8 cellular contexts compared by ENCODE assay signal in genomic region chr1:32394890-32395415, GRCh38. TPM values are rescaled to one million over a fixed set of nuclear protein-coding genes. Genes with fewer than 3 reads are reported as not detected.
DNase-seq lines count a peak whose midpoint lies in the region; ATAC-seq lines count a peak whose summit lies in the region.

No MANE protein-coding gene starts in this region.

- no peak for ATAC-seq in naive B cell (ENCODE audit: low read depth in 2 of 2)

- H3K4me1 Mint-ChIP-seq in activated CD4-positive, alpha-beta T cell treated with anti-CD3 and anti-CD28 coated beads, Interleukin-2, amount 10 ng/mL, durations not matched to agents 24 days and 14 days = peaks cover 21% of the 10 kb centered on the region
- H3K4me1 Mint-ChIP-seq in dendritic cell treated with granulocyte-macrophage colony-stimulating factor and Interleukin-4, amounts not matched to agents 40 ng/mL and 50 ng/mL, for 4 days (ENCODE audit: low read depth) = peaks cover 33% of the 10 kb centered on the region
- peaks cover 6 to 26% (median 19%) of the 10 kb centered on the region in 3 donors for H3K4me1 Mint-ChIP-seq in naive B cell

- H3K27ac Mint-ChIP-seq in activated CD4-positive, alpha-beta T cell treated with anti-CD3 and anti-CD28 coated beads, Interleukin-2, amount 10 ng/mL, durations not matched to agents 24 days and 14 days = peak overlapping the region; percentile 99
- peak overlapping the region; percentile 91 for H3K27ac Mint-ChIP-seq in dendritic cell treated with granulocyte-macrophage colony-stimulating factor and Interleukin-4, amounts not matched to agents 40 ng/mL and 50 ng/mL, for 4 days
- H3K27ac Mint-ChIP-seq in naive B cell = peak overlapping the region; percentile 97 to 100 (median 100)

- H3K36me3 Mint-ChIP-seq in activated CD4-positive, alpha-beta T cell treated with anti-CD3 and anti-CD28 coated beads, Interleukin-2, amount 10 ng/mL, durations not matched to agents 24 days and 14 days (ENCODE audit: low read depth) = peaks cover 7% of the 10 kb centered on the region
- H3K36me3 Mint-ChIP-seq in dendritic cell treated with granulocyte-macrophage colony-stimulating factor and Interleukin-4, amounts not matched to agents 40 ng/mL and 50 ng/mL, for 4 days (ENCODE audit: low read depth) = peaks cover 9% of the 10 kb centered on the region
- H3K36me3 Mint-ChIP-seq in naive B cell = no peaks in the 10 kb centered on the region

- intact Hi-C loops in activated CD4-positive, alpha-beta T cell treated with anti-CD3 and anti-CD28 coated beads, Interleukin-2, amount 10 ng/mL, durations not matched to agents 24 days and 14 days (cut with micrococcal nuclease) = loop anchor here (1.0 to 5.0 kb wide), 4 partner anchors 44 to 173 kb away; partner anchors contain the start of genes EIF3I, MARCKSL1 and TMEM234
- intact Hi-C loops in dendritic cell treated with granulocyte-macrophage colony-stimulating factor and Interleukin-4, amounts not matched to agents 40 ng/mL and 50 ng/mL, for 4 days (cut with micrococcal nuclease) = loop anchor here (5.0 kb wide), 1 partner anchor 193 kb away; the partner anchor contains the start of gene CCDC28B
- intact Hi-C loops in posterior vena cava (cut with DNase I) = no loop called here

- peaks cover 4% of the 10 kb centered on the region for H3K27me3 Mint-ChIP-seq in activated CD4-positive, alpha-beta T cell treated with anti-CD3 and anti-CD28 coated beads, Interleukin-2, amount 10 ng/mL, durations not matched to agents 24 days and 14 days
- no peaks in the 10 kb centered on the region for H3K27me3 Mint-ChIP-seq in dendritic cell treated with granulocyte-macrophage colony-stimulating factor and Interleukin-4, amounts not matched to agents 40 ng/mL and 50 ng/mL, for 4 days
- peaks cover 0 to 8% (median 0%) of the 10 kb centered on the region in 3 donors for H3K27me3 Mint-ChIP-seq in naive B cell

- peak overlapping the region; percentile 94 for H3K4me3 Mint-ChIP-seq in activated CD4-positive, alpha-beta T cell treated with anti-CD3 and anti-CD28 coated beads, Interleukin-2, amount 10 ng/mL, durations not matched to agents 24 days and 14 days
- H3K4me3 Mint-ChIP-seq in dendritic cell treated with granulocyte-macrophage colony-stimulating factor and Interleukin-4, amounts not matched to agents 40 ng/mL and 50 ng/mL, for 4 days = peak overlapping the region; percentile 95
- H3K4me3 Mint-ChIP-seq in naive B cell = peak overlapping the region; percentile 93 to 100 (median 99)

- DNase-seq in activated CD4-positive, alpha-beta T cell treated with anti-CD3 and anti-CD28 coated beads, Interleukin-2, amount 10 ng/mL, durations not matched to agents 24 days and 14 days = no peak
- no peak for DNase-seq in activated CD4-positive, alpha-beta T cell treated with anti-CD3 and anti-CD28 coated beads for 4 hours
- DNase-seq in NCI-H526 treated with DMSO at 0.1 percent for 48 hours (lab: John Stamatoyannopoulos, UW) (peak; percentile 61), naive B cell (no peak), putamen (ENCODE audit: low spot score) (no peak), posterior vena cava (ENCODE audit: low spot score) (no peak), NCI-H446 treated with DMSO at 0.1 percent for 48 hours (lab: John Stamatoyannopoulos, UW) (no peak)

- no peaks in the 10 kb centered on the region for H3K9me3 Mint-ChIP-seq in activated CD4-positive, alpha-beta T cell treated with anti-CD3 and anti-CD28 coated beads, Interleukin-2, amount 10 ng/mL, durations not matched to agents 24 days and 14 days
- H3K9me3 Mint-ChIP-seq in dendritic cell treated with granulocyte-macrophage colony-stimulating factor and Interleukin-4, amounts not matched to agents 40 ng/mL and 50 ng/mL, for 4 days = no peaks in the 10 kb centered on the region
- no peaks in the 10 kb centered on the region for H3K9me3 Mint-ChIP-seq in naive B cell

RNA-seq across cellular contexts. Expression of gene BSDC1, which starts 0.7 kb away (rescaled TPM):
- total RNA-seq in activated CD4-positive, alpha-beta T cell treated with anti-CD3 and anti-CD28 coated beads, Interleukin-2, amount 10 ng/mL, durations not matched to agents 24 days and 14 days = 44.8 and 49.5 TPM in 2 replicates
- 10 to 100 TPM; 22.8 to 66.7 (median 44.0) TPM for polyA plus RNA-seq in naive B cell (ENCODE audit: low read depth in 6 of 6)
- 10 to 100 TPM; 37.2 to 42.5 TPM for total RNA-seq in posterior vena cava

RNA-seq across cellular contexts. Expression of gene TSSK3, which starts 32.6 kb away (rescaled TPM):
- 1.0 and 2.3 TPM in 2 replicates for total RNA-seq in activated CD4-positive, alpha-beta T cell treated with anti-CD3 and anti-CD28 coated beads, Interleukin-2, amount 10 ng/mL, durations not matched to agents 24 days and 14 days
- polyA plus RNA-seq in naive B cell (ENCODE audit: low read depth in 6 of 6) = 1 to 10 TPM in 3 of 6 donors, under 1 TPM in 3; 0.30 to 4.8 (median 0.94) TPM
- 1 to 10 TPM; 2.6 to 3.9 TPM for total RNA-seq in posterior vena cava

RNA-seq across cellular contexts. Expression of gene FAM229A, which starts 32.7 kb away (rescaled TPM):
- total RNA-seq in activated CD4-positive, alpha-beta T cell treated with anti-CD3 and anti-CD28 coated beads, Interleukin-2, amount 10 ng/mL, durations not matched to agents 24 days and 14 days = 4.2 and 4.4 TPM in 2 replicates
- 1 to 10 TPM in 1 of 6 donors, under 1 TPM in 4, not detected in 1; 0.24 to 1.2 (median 0.53) TPM for polyA plus RNA-seq in naive B cell (ENCODE audit: low read depth in 6 of 6)
- total RNA-seq in posterior vena cava = 1 to 10 TPM; 4.4 to 5.4 TPM

RNA-seq across cellular contexts. Expression of gene MARCKSL1, which starts 58.9 kb away (rescaled TPM):
- total RNA-seq in activated CD4-positive, alpha-beta T cell treated with anti-CD3 and anti-CD28 coated beads, Interleukin-2, amount 10 ng/mL, durations not matched to agents 24 days and 14 days = 34.8 and 36.6 TPM in 2 replicates
- 100 to 1,000 TPM; 171 to 297 (median 207) TPM for polyA plus RNA-seq in naive B cell (ENCODE audit: low read depth in 6 of 6)
- total RNA-seq in posterior vena cava = 10 to 100 TPM; 40.9 to 43.9 TPM

Comparison
In these comparisons a context has a peak if more than half of its experiments do, and no peak if none do; other contexts are left out.
1. intact Hi-C loops: an anchor here in activated CD4-positive, alpha-beta T cell treated with anti-CD3 and anti-CD28 coated beads, Interleukin-2, amount 10 ng/mL, durations not matched to agents 24 days and 14 days (1.0 to 5.0 kb wide) and dendritic cell treated with granulocyte-macrophage colony-stimulating factor and Interleukin-4, amounts not matched to agents 40 ng/mL and 50 ng/mL, for 4 days (5.0 kb wide); none called in posterior vena cava.